16 cellular contexts compared by ENCODE assay signal in genomic region chr17:82080048-82080788, GRCh38. TPM values are rescaled to one million over a fixed set of nuclear protein-coding genes. Genes with fewer than 3 reads are reported as not detected.
DNase-seq lines count a peak whose midpoint lies in the region; ATAC-seq, FAIRE-seq and TF ChIP-seq lines count a peak whose summit lies in the region.
"Had no signal": no experiment of that assay in that cellular context is flagged by ENCODE, and none has a peak within 500 bp of the region (broad histone marks: within the 10 kb centered on the region; RNA-seq: fewer than 3 reads in every experiment).

No MANE protein-coding gene starts in this region.

- BruUV-seq in IMR-90 (replicated peaks; lab: Mats Ljungman, UMichigan) = no TSS peak
- no TSS peak for BruUV-seq in K562 (replicated peaks; lab: Mats Ljungman, UMichigan)

- DNase-seq in G401 (ENCODE audit: low spot score) (peak; percentile 49), IMR-90 (no peak), K562 (ENCODE audit: extremely low read depth in 1 of 4, low spot score in 3 of 4) (no peak), glutamatergic neuron (no peak), HuH-7 (ENCODE audit: low spot score) (no peak)
- DNase-seq in stimulated activated naive CD4-positive, alpha-beta T cell treated with Interleukin-2 at 50 U/mL for 16 hours (lab: John Stamatoyannopoulos, UW) = no peak
- DNase-seq: Calu3, DMS 273 treated with DMSO at 0.1 percent for 48 hours, GM23248, H7 had no signal

- in situ Hi-C loops in G401 (cut with HindIII; ENCODE audit: low sequenced_read_pairs) = no loop called here
- in situ Hi-C loops in IMR-90 (cut with MboI; ENCODE audit: low sequenced_read_pairs) = no loop called here
- in situ Hi-C loops in K562 (cut with MboI) = no loop called here

- no peak for TF ChIP-seq POLR2A in IMR-90 (IDR thresholded peaks at IDR 0.05; ENCODE audit: low read depth, low read length)
- peak; percentile 1; the same call in 1 of the 2 replicates for TF ChIP-seq POLR2A in K562 (conservative IDR thresholded peaks at IDR 0.05)

- H3K4me2 ChIP-seq in IMR-90 (ENCODE audit: low read depth, low read length) (no peak overlapping the region), K562 (ENCODE audit: insufficient read depth, low read length) (no peak overlapping the region)

- H3K36me3 ChIP-seq in IMR-90 (ENCODE audit: control insufficient read depth, insufficient read depth, low read length) (peaks cover 61% of the 10 kb centered on the region), K562 (ENCODE audit: control insufficient read depth, insufficient read depth, low read length) (peaks cover 75% of the 10 kb centered on the region; the same call in 2 of the 3 replicates)

- H3K14ac ChIP-seq in IMR-90 (replicated peaks; ENCODE audit: low read depth, low read length) = no peak overlapping the region

- H3K27me3 Mint-ChIP-seq in glutamatergic neuron (ENCODE audit: unreplicated experiment) = peaks cover 5% of the 10 kb centered on the region
- H3K27me3 Mint-ChIP-seq: B cell; CD4-positive, alpha-beta T cell had no signal

- H4K91ac ChIP-seq in IMR-90 (ENCODE audit: insufficient read depth, low read depth, low read length) = no peak overlapping the region

- H3K27ac Mint-ChIP-seq in glutamatergic neuron (ENCODE audit: unreplicated experiment) = no peak overlapping the region
- H3K27ac Mint-ChIP-seq: B cell; CD4-positive, alpha-beta T cell had no signal

- H4K5ac ChIP-seq in IMR-90 (ENCODE audit: low read depth, low read length) = no peak overlapping the region

- H3K9me3 Mint-ChIP-seq in glutamatergic neuron (ENCODE audit: unreplicated experiment) = peaks cover 8% of the 10 kb centered on the region
- H3K9me3 Mint-ChIP-seq: CD4-positive, alpha-beta T cell had no signal

- no peaks in the 10 kb centered on the region for H3K9me3 ChIP-seq in IMR-90 (ENCODE audit: control insufficient read depth, insufficient read depth, low read length)
- no peaks in the 10 kb centered on the region for H3K9me3 ChIP-seq in K562 (replicated peaks; ENCODE audit: control insufficient read depth, insufficient read depth, low read depth, low read length)

- no peak overlapping the region for H4K8ac ChIP-seq in IMR-90 (ENCODE audit: low read depth in 2 of 2, low read length in 2 of 2)

- dilution Hi-C loops in IMR-90 (cut with HindIII; ENCODE audit: low sequenced_read_pairs, unreplicated experiment) = no loop called here

- POLR2A ChIA-PET in IMR-90 (lab: Charles Lee; ENCODE audit: unreplicated experiment) (no interaction called here), K562 (lab: Yijun Ruan, JAX) (interaction anchor here (1.4 to 4.2 kb wide), 5 partner anchors 8 to 16 kb away, joined by 3 to 52 read pairs (median 5); no protein-coding TSS in a partner anchor)

- H3K4me3 ChIP-seq in IMR-90 (ENCODE audit: insufficient read depth, low read depth, low read length) = no peak overlapping the region
- no peak overlapping the region for H3K4me3 ChIP-seq in K562
- H3K4me3 ChIP-seq: GM12878, GM23248 had no signal

- CTCF ChIA-PET in IMR-90 (lab: Yijun Ruan, JAX) (no interaction called here), K562 (lab: Yijun Ruan, JAX; ENCODE audit: low intra/inter-chr PET ratio) (no interaction called here)

- WGBS in IMR-90 (ENCODE audit: extremely low coverage in 2 of 2, insufficient read length in 1 of 2), 2 experiments = 90% methylated on average over 22 of the region's 36 CpGs; no CpG with 5 or more reads in 1 of the 2 experiments
- 94% methylated on average over 31 of the region's 36 CpGs for WGBS in K562 (ENCODE audit: insufficient coverage, low coverage, missing lambda C conversion rate)

- no peak overlapping the region for H3K27ac ChIP-seq in IMR-90 (ENCODE audit: insufficient read depth, low read length)
- no peak overlapping the region for H3K27ac ChIP-seq in K562 (ENCODE audit: extremely low read depth, low read depth, low read length)
- H3K27ac ChIP-seq: GM23248 had no signal

- FAIRE-seq in K562 (lab: Jason Lieb, UNC) = no peak
- FAIRE-seq: A204.1, GM12878, GM18507 had no signal

- no peak for TF ChIP-seq RAD21 in IMR-90 (IDR thresholded peaks at IDR 0.05; ENCODE audit: low read length)
- TF ChIP-seq RAD21 in K562 (CRISPR knock-in tag; conservative IDR thresholded peaks at IDR 0.05 in 1 of 2, IDR thresholded peaks at IDR 0.05 in 1 of 2) = no peak

- no peaks in the 10 kb centered on the region for H3K4me1 Mint-ChIP-seq in glutamatergic neuron (ENCODE audit: low read depth, unreplicated experiment)
- H3K4me1 Mint-ChIP-seq: B cell had no signal

- H3K56ac ChIP-seq in IMR-90 (ENCODE audit: extremely low read depth, insufficient read depth, low read length) = no peak overlapping the region

- H3K9ac ChIP-seq in IMR-90 (ENCODE audit: low read depth, low read length) = no peak overlapping the region
- H3K9ac ChIP-seq in K562 (ENCODE audit: insufficient read depth in 1 of 2, low read depth in 2 of 2, low read length in 2 of 2) = no peak overlapping the region; a peak in 1 of 4 replicates
- H3K9ac ChIP-seq: GM23248 had no signal

- ATAC-seq in IMR-90 (ENCODE audit: low read depth) (no peak), K562 (no peak), SK-N-SH treated with all-trans-retinoic acid at 6 μM for 48 hours (no peak)
- ATAC-seq: GM12878 had no signal

- H3K27me3 ChIP-seq in IMR-90 (ENCODE audit: control insufficient read depth, insufficient read depth, low read length) (no peaks in the 10 kb centered on the region), K562 (ENCODE audit: control insufficient read depth in 2 of 2, insufficient read depth in 2 of 2, low read length in 2 of 2) (no peaks in the 10 kb centered on the region)

- H3K36me3 Mint-ChIP-seq in glutamatergic neuron (ENCODE audit: unreplicated experiment) = no peaks in the 10 kb centered on the region

- no peak overlapping the region for H3K18ac ChIP-seq in IMR-90 (ENCODE audit: low read depth, low read length)

- H3K4me1 ChIP-seq in IMR-90 (ENCODE audit: control insufficient read depth, insufficient read depth, low read length) (no peaks in the 10 kb centered on the region), K562 (replicated peaks in 1 of 2; ENCODE audit: control insufficient read depth in 2 of 2, insufficient read depth in 2 of 2, low read length in 2 of 2) (peaks cover 0 to 79% of the 10 kb centered on the region in 2 experiments; a peak in 2 of 5 replicates)

- H2BK20ac ChIP-seq in IMR-90 (ENCODE audit: low read depth, low read length) = no peak overlapping the region

- TF ChIP-seq EP300 in K562 (IDR thresholded peaks at IDR 0.05; ENCODE audit: low read length) = no peak

- no peak overlapping the region for H3K23ac ChIP-seq in IMR-90 (ENCODE audit: low read depth, low read length)

- H3K4me3 Mint-ChIP-seq in glutamatergic neuron (ENCODE audit: unreplicated experiment) = peak overlapping the region; percentile 15
- H3K4me3 Mint-ChIP-seq: B cell; CD4-positive, alpha-beta T cell had no signal

- H3K79me2 ChIP-seq in K562 (ENCODE audit: control insufficient read depth, insufficient read depth, low read length) = no peaks in the 10 kb centered on the region; the same call in 2 of the 3 replicates

- H2AK5ac ChIP-seq in IMR-90 (ENCODE audit: low read depth, low read length) = no peak overlapping the region

- H2BK15ac ChIP-seq in IMR-90 (ENCODE audit: low read depth, low read length) = no peak overlapping the region

- intact Hi-C loops in IMR-90 (cut with micrococcal nuclease) = no loop called here
- intact Hi-C loops in K562 (cut with micrococcal nuclease) = no loop called here

- no peak overlapping the region for H3K4ac ChIP-seq in IMR-90 (ENCODE audit: low read depth, low read length)

- no peaks in the 10 kb centered on the region; the same call in 1 of the 2 replicates for H4K20me1 ChIP-seq in IMR-90 (ENCODE audit: insufficient read depth, low read length)
- H4K20me1 ChIP-seq in K562 (replicated peaks; ENCODE audit: control insufficient read depth, insufficient read depth, low read length) = peaks cover 31% of the 10 kb centered on the region

- no peak for TF ChIP-seq CTCF in IMR-90 (conservative IDR thresholded peaks at IDR 0.05; ENCODE audit: low read depth, low read length)
- no peak for TF ChIP-seq CTCF in K562 (IDR thresholded peaks at IDR 0.05 in 2 of 3, conservative IDR thresholded peaks at IDR 0.05 in 1 of 3; ENCODE audit: insufficient read depth in 2 of 3, low read depth in 1 of 3, low read length in 3 of 3)
- no peak for TF ChIP-seq CTCF in glutamatergic neuron (IDR thresholded peaks at IDR 0.05; ENCODE audit: partially characterized antibody, unreplicated experiment)

- H2AK9ac ChIP-seq in IMR-90 (replicated peaks; ENCODE audit: low read depth, low read length, poor library complexity) = no peak overlapping the region

- H3K79me1 ChIP-seq in IMR-90 (ENCODE audit: low read depth in 1 of 2, low read length in 2 of 2) = no peaks in the 10 kb centered on the region

- peak overlapping the region; percentile 21 for H2AFZ ChIP-seq in IMR-90 (replicated peaks; ENCODE audit: low read length, poor library complexity)
- no peak overlapping the region for H2AFZ ChIP-seq in K562 (ENCODE audit: low read depth, low read length)
- H2AFZ ChIP-seq: GM23248 had no signal

- H2BK5ac ChIP-seq in IMR-90 (ENCODE audit: low read depth, low read length, poor library complexity, severe bottlenecking) = no peak overlapping the region

- H2BK120ac ChIP-seq in IMR-90 (ENCODE audit: low read depth, low read length) = no peak overlapping the region

- H3K9me1 ChIP-seq in IMR-90 (ENCODE audit: insufficient read depth, low read length) (no peaks in the 10 kb centered on the region), K562 (ENCODE audit: control insufficient read depth, insufficient read depth, low read length) (peaks cover 3% of the 10 kb centered on the region)

RNA-seq across cellular contexts. Expression of gene DUS1L, which starts 14.6 kb away (rescaled TPM):
- total RNA-seq in G401 (2014; rRNA removed; shearing (Covaris generic)) = 140 and 144 TPM in 2 replicates
- total RNA-seq in IMR-90 (2012; rRNA removed) (26.9 and 29.0 TPM in 2 replicates), K562 (2014; rRNA removed) (203 and 249 TPM in 2 replicates), K562 (2014; rRNA removed; fragmentation: Illumina TruSeq; extraction: Trizol) (45.0 and 57.5 TPM in 2 replicates), K562 (2015; rRNA removed; fragmentation: Illumina TruSeq; extraction: Trizol) (83.1 and 83.9 TPM in 2 replicates), K562 (2021) (193 and 209 TPM in 2 replicates), glutamatergic neuron (ENCODE audit: unreplicated experiment) (122 TPM)
- polyA plus RNA-seq in IMR-90 (2012; rRNA removed) (76.9 and 95.3 TPM in 2 replicates), K562 (2011; rRNA removed) (60.1 and 77.0 TPM in 2 replicates), K562 (2014; fragmentation: Illumina TruSeq; extraction: Trizol) (97.2 and 99.8 TPM in 2 replicates), K562 (2014; fragmentation: Nextera tagmentation; extraction: Ambion mirVana) (10 to 100 TPM in 1 of 2 experiments, 1 to 10 TPM in 1; 7.8 to 11.3 TPM), K562 (2014; rRNA removed) (201 and 210 TPM in 2 replicates)
- 60.1 and 65.0 TPM in 2 replicates for polyA plus RNA-seq in IMR-90 (2012; cell fraction: cytosol; rRNA removed)
- 435 and 1,044 TPM in 2 replicates for polyA plus RNA-seq in IMR-90 (2012; cell fraction: nucleus; rRNA removed; ENCODE audit: low replicate concordance)
- 125 and 499 TPM in 2 replicates for total RNA-seq in K562 (2011; cell fraction: chromatin; rRNA removed; ENCODE audit: low replicate concordance)
- total RNA-seq in K562 (2011; cell fraction: nucleolus; rRNA removed) = 452 and 491 TPM in 2 replicates
- 177 and 203 TPM in 2 replicates for total RNA-seq in K562 (2011; cell fraction: nucleoplasm; rRNA removed)
- polyA plus RNA-seq in K562 (2011; cell fraction: cytosol; rRNA removed) = 62.4 and 118 TPM in 2 replicates
- polyA plus RNA-seq in K562 (2011; cell fraction: nucleus; rRNA removed) = 712 and 945 TPM in 2 replicates
- polyA plus RNA-seq in K562 (2012) = 123 and 178 TPM in 2 replicates
- 17.2 and 22.2 TPM in 2 replicates for polyA minus RNA-seq in K562 (2011; rRNA and poly(A)+ RNA removed)
- 54.0 and 54.3 TPM in 2 replicates for polyA minus RNA-seq in K562 (2011; cell fraction: cytosol; rRNA and poly(A)+ RNA removed)
- 179 and 184 TPM in 2 replicates for polyA minus RNA-seq in K562 (2011; cell fraction: nucleus; rRNA and poly(A)+ RNA removed)

RNA-seq across cellular contexts. Expression of gene FASN, which starts 17.8 kb away (rescaled TPM):
- 333 and 346 TPM in 2 replicates for total RNA-seq in G401 (2014; rRNA removed; shearing (Covaris generic))
- total RNA-seq in IMR-90 (2012; rRNA removed) (12.4 and 15.3 TPM in 2 replicates), K562 (2014; rRNA removed) (214 and 239 TPM in 2 replicates), K562 (2014; rRNA removed; fragmentation: Illumina TruSeq; extraction: Trizol) (11.2 and 13.9 TPM in 2 replicates), K562 (2015; rRNA removed; fragmentation: Illumina TruSeq; extraction: Trizol) (50.9 and 61.1 TPM in 2 replicates), K562 (2021) (605 and 663 TPM in 2 replicates), glutamatergic neuron (ENCODE audit: unreplicated experiment) (439 TPM)
- polyA plus RNA-seq in IMR-90 (2012; rRNA removed) (56.0 and 68.5 TPM in 2 replicates), K562 (2011; rRNA removed) (49.8 and 133 TPM in 2 replicates), K562 (2014; fragmentation: Illumina TruSeq; extraction: Trizol) (49.9 and 181 TPM in 2 replicates), K562 (2014; fragmentation: Nextera tagmentation; extraction: Ambion mirVana) (under 1 TPM; 0.15 to 0.20 TPM), K562 (2014; rRNA removed) (157 and 181 TPM in 2 replicates)
- 22.8 and 57.7 TPM in 2 replicates for polyA plus RNA-seq in IMR-90 (2012; cell fraction: cytosol; rRNA removed)
- 126 and 440 TPM in 2 replicates for polyA plus RNA-seq in IMR-90 (2012; cell fraction: nucleus; rRNA removed; ENCODE audit: low replicate concordance)
- 343 and 1,124 TPM in 2 replicates for total RNA-seq in K562 (2011; cell fraction: chromatin; rRNA removed; ENCODE audit: low replicate concordance)
- 877 TPM in 2 replicates for total RNA-seq in K562 (2011; cell fraction: nucleolus; rRNA removed)
- 433 and 475 TPM in 2 replicates for total RNA-seq in K562 (2011; cell fraction: nucleoplasm; rRNA removed)
- 159 and 260 TPM in 2 replicates for polyA plus RNA-seq in K562 (2011; cell fraction: cytosol; rRNA removed)
- polyA plus RNA-seq in K562 (2011; cell fraction: nucleus; rRNA removed) = 627 and 766 TPM in 2 replicates
- 153 and 283 TPM in 2 replicates for polyA plus RNA-seq in K562 (2012)
- polyA minus RNA-seq in K562 (2011; rRNA and poly(A)+ RNA removed) = 59.1 and 70.2 TPM in 2 replicates
- 455 and 1,011 TPM in 2 replicates for polyA minus RNA-seq in K562 (2011; cell fraction: cytosol; rRNA and poly(A)+ RNA removed)
- polyA minus RNA-seq in K562 (2011; cell fraction: nucleus; rRNA and poly(A)+ RNA removed) = 200 and 251 TPM in 2 replicates

RNA-seq across cellular contexts. Expression of gene GPS1, which starts 28.5 kb away (rescaled TPM):
- 129 and 153 TPM in 2 replicates for total RNA-seq in G401 (2014; rRNA removed; shearing (Covaris generic))
- total RNA-seq in IMR-90 (2012; rRNA removed) (177 and 181 TPM in 2 replicates), K562 (2014; rRNA removed) (137 and 183 TPM in 2 replicates), K562 (2014; rRNA removed; fragmentation: Illumina TruSeq; extraction: Trizol) (17.5 and 26.3 TPM in 2 replicates), K562 (2015; rRNA removed; fragmentation: Illumina TruSeq; extraction: Trizol) (69.9 and 72.5 TPM in 2 replicates), K562 (2021) (162 and 167 TPM in 2 replicates), glutamatergic neuron (ENCODE audit: unreplicated experiment) (115 TPM)
- polyA plus RNA-seq in IMR-90 (2012; rRNA removed) (157 and 168 TPM in 2 replicates), K562 (2011; rRNA removed) (57.0 and 88.5 TPM in 2 replicates), K562 (2014; fragmentation: Illumina TruSeq; extraction: Trizol) (74.5 and 111 TPM in 2 replicates), K562 (2014; fragmentation: Nextera tagmentation; extraction: Ambion mirVana) (10 to 100 TPM in 1 of 2 experiments, 1 to 10 TPM in 1; 3.1 to 13.4 TPM), K562 (2014; rRNA removed) (112 and 123 TPM in 2 replicates)
- 93.5 and 156 TPM in 2 replicates for polyA plus RNA-seq in IMR-90 (2012; cell fraction: cytosol; rRNA removed)
- 234 and 517 TPM in 2 replicates for polyA plus RNA-seq in IMR-90 (2012; cell fraction: nucleus; rRNA removed; ENCODE audit: low replicate concordance)
- 57.5 and 207 TPM in 2 replicates for total RNA-seq in K562 (2011; cell fraction: chromatin; rRNA removed; ENCODE audit: low replicate concordance)
- 178 and 205 TPM in 2 replicates for total RNA-seq in K562 (2011; cell fraction: nucleolus; rRNA removed)
- 87.8 and 88.8 TPM in 2 replicates for total RNA-seq in K562 (2011; cell fraction: nucleoplasm; rRNA removed)
- 94.2 and 226 TPM in 2 replicates for polyA plus RNA-seq in K562 (2011; cell fraction: cytosol; rRNA removed)
- 212 and 255 TPM in 2 replicates for polyA plus RNA-seq in K562 (2011; cell fraction: nucleus; rRNA removed)
- 103 and 115 TPM in 2 replicates for polyA plus RNA-seq in K562 (2012)
- 31.9 and 46.4 TPM in 2 replicates for polyA minus RNA-seq in K562 (2011; rRNA and poly(A)+ RNA removed)
- 71.4 and 74.6 TPM in 2 replicates for polyA minus RNA-seq in K562 (2011; cell fraction: cytosol; rRNA and poly(A)+ RNA removed)
- polyA minus RNA-seq in K562 (2011; cell fraction: nucleus; rRNA and poly(A)+ RNA removed) = 72.3 and 75.2 TPM in 2 replicates

RNA-seq across cellular contexts. Expression of gene RFNG, which starts 28.6 kb away (rescaled TPM):
- 41.2 and 41.5 TPM in 2 replicates for total RNA-seq in G401 (2014; rRNA removed; shearing (Covaris generic))
- total RNA-seq in IMR-90 (2012; rRNA removed) = 6.8 and 8.6 TPM in 2 replicates
- polyA plus RNA-seq in IMR-90 (2012; rRNA removed) = 47.3 and 51.1 TPM in 2 replicates
- polyA plus RNA-seq in IMR-90 (2012; cell fraction: cytosol; rRNA removed) = 27.2 and 51.3 TPM in 2 replicates
- 271 and 643 TPM in 2 replicates for polyA plus RNA-seq in IMR-90 (2012; cell fraction: nucleus; rRNA removed; ENCODE audit: low replicate concordance)
- 23.1 and 61.7 TPM in 2 replicates for total RNA-seq in K562 (2011; cell fraction: chromatin; rRNA removed; ENCODE audit: low replicate concordance)
- total RNA-seq in K562 (2011; cell fraction: nucleolus; rRNA removed) = 74.4 and 74.9 TPM in 2 replicates
- 36.5 and 40.5 TPM in 2 replicates for total RNA-seq in K562 (2011; cell fraction: nucleoplasm; rRNA removed)
- total RNA-seq in K562 (2014; rRNA removed) = 23.6 and 28.4 TPM in 2 replicates
- total RNA-seq in K562 (2014; rRNA removed; fragmentation: Illumina TruSeq; extraction: Trizol) = 6.5 and 9.5 TPM in 2 replicates
- 11.1 and 14.3 TPM in 2 replicates for total RNA-seq in K562 (2015; rRNA removed; fragmentation: Illumina TruSeq; extraction: Trizol)
- total RNA-seq in K562 (2021) = 26.9 and 30.2 TPM in 2 replicates
- 9.2 and 17.2 TPM in 2 replicates for polyA plus RNA-seq in K562 (2011; rRNA removed)
- polyA plus RNA-seq in K562 (2011; cell fraction: cytosol; rRNA removed) = 12.2 and 23.8 TPM in 2 replicates
- polyA plus RNA-seq in K562 (2011; cell fraction: nucleus; rRNA removed) = 144 and 164 TPM in 2 replicates
- polyA plus RNA-seq in K562 (2012) = 16.9 and 35.2 TPM in 2 replicates
- polyA plus RNA-seq in K562 (2014; fragmentation: Illumina TruSeq; extraction: Trizol) = 9.0 and 18.5 TPM in 2 replicates
- under 1 TPM; 0.32 to 0.66 TPM for polyA plus RNA-seq in K562 (2014; fragmentation: Nextera tagmentation; extraction: Ambion mirVana)
- polyA plus RNA-seq in K562 (2014; rRNA removed) = 32.6 and 32.8 TPM in 2 replicates
- 2.0 TPM in 2 replicates for polyA minus RNA-seq in K562 (2011; rRNA and poly(A)+ RNA removed)
- 11.7 and 13.1 TPM in 2 replicates for polyA minus RNA-seq in K562 (2011; cell fraction: cytosol; rRNA and poly(A)+ RNA removed)
- polyA minus RNA-seq in K562 (2011; cell fraction: nucleus; rRNA and poly(A)+ RNA removed) = 11.4 and 14.3 TPM in 2 replicates
- total RNA-seq in glutamatergic neuron (ENCODE audit: unreplicated experiment) = 50.8 TPM

RNA-seq across cellular contexts. Expression of gene DCXR, which starts 42.7 kb away (rescaled TPM):
- total RNA-seq in G401 (2014; rRNA removed; shearing (Covaris generic)) = 131 and 135 TPM in 2 replicates
- total RNA-seq in IMR-90 (2012; rRNA removed) = 36.6 and 36.9 TPM in 2 replicates
- 129 and 139 TPM in 2 replicates for polyA plus RNA-seq in IMR-90 (2012; rRNA removed)
- 135 and 154 TPM in 2 replicates for polyA plus RNA-seq in IMR-90 (2012; cell fraction: cytosol; rRNA removed)
- polyA plus RNA-seq in IMR-90 (2012; cell fraction: nucleus; rRNA removed; ENCODE audit: low replicate concordance) = 94.9 and 309 TPM in 2 replicates
- total RNA-seq in K562 (2011; cell fraction: chromatin; rRNA removed; ENCODE audit: low replicate concordance) = 78.8 and 254 TPM in 2 replicates
- total RNA-seq in K562 (2011; cell fraction: nucleolus; rRNA removed) = 329 and 354 TPM in 2 replicates
- 133 and 150 TPM in 2 replicates for total RNA-seq in K562 (2011; cell fraction: nucleoplasm; rRNA removed)
- total RNA-seq in K562 (2014; rRNA removed) = 165 and 194 TPM in 2 replicates
- 41.1 and 66.0 TPM in 2 replicates for total RNA-seq in K562 (2014; rRNA removed; fragmentation: Illumina TruSeq; extraction: Trizol)
- total RNA-seq in K562 (2015; rRNA removed; fragmentation: Illumina TruSeq; extraction: Trizol) = 76.0 and 90.0 TPM in 2 replicates
- 235 and 256 TPM in 2 replicates for total RNA-seq in K562 (2021)
- polyA plus RNA-seq in K562 (2011; rRNA removed) = 156 and 201 TPM in 2 replicates
- 404 and 845 TPM in 2 replicates for polyA plus RNA-seq in K562 (2011; cell fraction: cytosol; rRNA removed)
- 611 and 714 TPM in 2 replicates for polyA plus RNA-seq in K562 (2011; cell fraction: nucleus; rRNA removed)
- polyA plus RNA-seq in K562 (2012) = 229 and 244 TPM in 2 replicates
- polyA plus RNA-seq in K562 (2014; fragmentation: Illumina TruSeq; extraction: Trizol) = 243 and 274 TPM in 2 replicates
- 10 to 100 TPM; 21.3 to 50.3 TPM for polyA plus RNA-seq in K562 (2014; fragmentation: Nextera tagmentation; extraction: Ambion mirVana)
- 229 and 261 TPM in 2 replicates for polyA plus RNA-seq in K562 (2014; rRNA removed)
- 34.8 and 73.6 TPM in 2 replicates for polyA minus RNA-seq in K562 (2011; rRNA and poly(A)+ RNA removed)
- 67.3 and 81.5 TPM in 2 replicates for polyA minus RNA-seq in K562 (2011; cell fraction: cytosol; rRNA and poly(A)+ RNA removed)
- polyA minus RNA-seq in K562 (2011; cell fraction: nucleus; rRNA and poly(A)+ RNA removed) = 104 and 111 TPM in 2 replicates
- total RNA-seq in glutamatergic neuron (ENCODE audit: unreplicated experiment) = 89.5 TPM
